9 cellular contexts compared by ENCODE assay signal in the genomic region with DNA sequence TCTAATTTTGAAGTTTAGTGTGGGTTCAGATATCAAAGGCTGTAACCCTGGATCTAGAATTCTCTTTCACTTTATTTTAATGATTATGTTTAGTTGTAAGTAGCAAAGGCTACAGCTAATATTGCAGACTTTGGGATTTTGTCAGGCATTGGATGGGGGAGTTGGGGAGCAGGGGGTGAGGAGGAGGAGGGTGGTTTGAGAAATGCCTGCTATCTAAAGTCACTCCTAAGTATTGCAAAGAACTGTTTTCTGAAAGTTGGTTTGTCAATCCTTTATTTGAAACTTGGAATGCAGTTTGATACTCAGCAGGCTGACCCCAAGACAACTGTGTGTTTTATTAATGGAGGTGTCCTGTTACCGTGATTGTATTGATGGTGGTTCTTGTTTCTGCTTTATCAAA. TPM values are rescaled to one million over a fixed set of nuclear protein-coding genes. Genes with fewer than 3 reads are reported as not detected.
DNase-seq lines count a peak whose midpoint lies in the region.
"Had no signal": no experiment of that assay in that cellular context is flagged by ENCODE, and none has a peak within 500 bp of the region (broad histone marks: within the 10 kb centered on the region; RNA-seq: fewer than 3 reads in every experiment).

No MANE protein-coding gene starts in this region.

- no peak overlapping the region for H3K27ac Mint-ChIP-seq in activated T-cell treated with anti-CD3 and anti-CD28 coated beads, Interleukin-2, amount 50 U/mL, for 24 hours
- H3K27ac Mint-ChIP-seq in activated T-helper 1 cell treated with anti-CD3 and anti-CD28 coated beads, Interleukin-12 subunit alpha, Interleukin-12 subunit beta, Interleukin-2, Interleukin-4 antibody, amounts not matched to agents 30 ng/mL and 10 ng/mL and 1 ng/mL, durations not matched to agents 14 hours and 24 hours and 36 hours: peak overlapping the region; percentile 93

- H3K4me1 ChIP-seq in iPS-20b (ENCODE audit: insufficient read depth, low read length) (peaks cover 32% of the 10 kb centered on the region), stomach smooth muscle (ENCODE audit: control insufficient read depth, insufficient read depth, low read length) (peaks cover 3% of the 10 kb centered on the region)

- H3K4me3 ChIP-seq in iPS-20b (ENCODE audit: low read length): peak overlapping the region; percentile 86
- peak overlapping the region; percentile 78 to 92 for H3K4me3 ChIP-seq in stomach smooth muscle (ENCODE audit: low read length in 2 of 2)

- DNase-seq in activated T-cell treated with anti-CD3 and anti-CD28 coated beads, Interleukin-2, amount 50 U/mL, for 24 hours: no peak
- no peak for DNase-seq in activated T-cell treated with anti-CD3 and anti-CD28 coated beads for 4 hours
- no peak for DNase-seq in activated T-helper 1 cell treated with anti-CD3 and anti-CD28 coated beads, Interleukin-12 subunit alpha, Interleukin-12 subunit beta, Interleukin-2, Interleukin-4 antibody, amounts not matched to agents 30 ng/mL and 10 ng/mL and 1 ng/mL, durations not matched to agents 14 hours and 24 hours and 36 hours (ENCODE audit: low spot score)
- DNase-seq in HT-29 (ENCODE audit: low spot score): no peak
- no peak for DNase-seq in ureter (ENCODE audit: low spot score)
- no peak for DNase-seq in NCI-H748 treated with DMSO at 0.1 percent for 48 hours (lab: John Stamatoyannopoulos, UW)
- DNase-seq: NCI-H1092 treated with DMSO at 0.1 percent for 48 hours had no signal

- H3K27me3 Mint-ChIP-seq in activated T-cell treated with anti-CD3 and anti-CD28 coated beads, Interleukin-2, amount 50 U/mL, for 24 hours: no peaks in the 10 kb centered on the region
- H3K27me3 Mint-ChIP-seq in activated T-helper 1 cell treated with anti-CD3 and anti-CD28 coated beads, Interleukin-12 subunit alpha, Interleukin-12 subunit beta, Interleukin-2, Interleukin-4 antibody, amounts not matched to agents 30 ng/mL and 10 ng/mL and 1 ng/mL, durations not matched to agents 14 hours and 24 hours and 36 hours (ENCODE audit: insufficient read depth): no peaks in the 10 kb centered on the region

- H3K36me3 ChIP-seq in iPS-20b (ENCODE audit: insufficient read depth, low read depth, low read length) (peaks cover 11% of the 10 kb centered on the region), stomach smooth muscle (ENCODE audit: control insufficient read depth in 2 of 2, insufficient read depth in 2 of 2, low read length in 2 of 2) (peaks cover 0 to 2% of the 10 kb centered on the region in 2 donors)

- intact Hi-C loops in activated T-helper 1 cell treated with anti-CD3 and anti-CD28 coated beads, Interleukin-12 subunit alpha, Interleukin-12 subunit beta, Interleukin-2, Interleukin-4 antibody, amounts not matched to agents 30 ng/mL and 10 ng/mL and 1 ng/mL, durations not matched to agents 14 hours and 24 hours and 36 hours (cut with micrococcal nuclease): loop anchor here (1.0 to 10.0 kb wide), 8 partner anchors 27 to 1421 kb away; a partner anchor contains a TSS

- H3K27me3 ChIP-seq in iPS-20b (ENCODE audit: insufficient read depth, low read length): no peaks in the 10 kb centered on the region
- no peaks in the 10 kb centered on the region for H3K27me3 ChIP-seq in stomach smooth muscle (ENCODE audit: control insufficient read depth in 1 of 2, insufficient read depth in 2 of 2, low read length in 2 of 2)

- H3K9me3 ChIP-seq in iPS-20b (ENCODE audit: insufficient read depth, low read depth, low read length) (no peaks in the 10 kb centered on the region), stomach smooth muscle (ENCODE audit: control insufficient read depth in 2 of 2, low read length in 2 of 2) (no peaks in the 10 kb centered on the region)

- peak overlapping the region; percentile 78; the same call in 1 of the 2 replicates for H3K9ac ChIP-seq in iPS-20b (ENCODE audit: low read depth, low read length)
- H3K9ac ChIP-seq in stomach smooth muscle (ENCODE audit: low read length in 2 of 2): peak overlapping the region in 1 of 2 donors; percentile 87

- H3K36me3 Mint-ChIP-seq in activated T-cell treated with anti-CD3 and anti-CD28 coated beads, Interleukin-2, amount 50 U/mL, for 24 hours (ENCODE audit: low read depth): peaks cover 34% of the 10 kb centered on the region
- H3K36me3 Mint-ChIP-seq in activated T-helper 1 cell treated with anti-CD3 and anti-CD28 coated beads, Interleukin-12 subunit alpha, Interleukin-12 subunit beta, Interleukin-2, Interleukin-4 antibody, amounts not matched to agents 30 ng/mL and 10 ng/mL and 1 ng/mL, durations not matched to agents 14 hours and 24 hours and 36 hours (ENCODE audit: low read depth): peaks cover 11% of the 10 kb centered on the region

- H3K27ac ChIP-seq in iPS-20b (ENCODE audit: low read length) (no peak overlapping the region), stomach smooth muscle (ENCODE audit: low read length) (no peak overlapping the region)

- no peaks in the 10 kb centered on the region for H3K9me3 Mint-ChIP-seq in activated T-cell treated with anti-CD3 and anti-CD28 coated beads, Interleukin-2, amount 50 U/mL, for 24 hours
- H3K9me3 Mint-ChIP-seq in activated T-helper 1 cell treated with anti-CD3 and anti-CD28 coated beads, Interleukin-12 subunit alpha, Interleukin-12 subunit beta, Interleukin-2, Interleukin-4 antibody, amounts not matched to agents 30 ng/mL and 10 ng/mL and 1 ng/mL, durations not matched to agents 14 hours and 24 hours and 36 hours: no peaks in the 10 kb centered on the region

- H3K4me3 Mint-ChIP-seq in activated T-cell treated with anti-CD3 and anti-CD28 coated beads, Interleukin-2, amount 50 U/mL, for 24 hours: peak overlapping the region; percentile 93
- H3K4me3 Mint-ChIP-seq in activated T-helper 1 cell treated with anti-CD3 and anti-CD28 coated beads, Interleukin-12 subunit alpha, Interleukin-12 subunit beta, Interleukin-2, Interleukin-4 antibody, amounts not matched to agents 30 ng/mL and 10 ng/mL and 1 ng/mL, durations not matched to agents 14 hours and 24 hours and 36 hours: peak overlapping the region; percentile 95

- H3K4me1 Mint-ChIP-seq in activated T-cell treated with anti-CD3 and anti-CD28 coated beads, Interleukin-2, amount 50 U/mL, for 24 hours (ENCODE audit: low read depth): peaks cover 35% of the 10 kb centered on the region
- peaks cover 43% of the 10 kb centered on the region for H3K4me1 Mint-ChIP-seq in activated T-helper 1 cell treated with anti-CD3 and anti-CD28 coated beads, Interleukin-12 subunit alpha, Interleukin-12 subunit beta, Interleukin-2, Interleukin-4 antibody, amounts not matched to agents 30 ng/mL and 10 ng/mL and 1 ng/mL, durations not matched to agents 14 hours and 24 hours and 36 hours (ENCODE audit: low read depth)

RNA-seq across cellular contexts. Expression of a gene that starts 1.2 kb away (rescaled TPM):
- total RNA-seq in activated T-helper 1 cell treated with anti-CD3 and anti-CD28 coated beads, Interleukin-12 subunit alpha, Interleukin-12 subunit beta, Interleukin-2, Interleukin-4 antibody, amounts not matched to agents 30 ng/mL and 10 ng/mL and 1 ng/mL, durations not matched to agents 14 hours and 24 hours and 36 hours: 24.5 and 26.8 TPM in 2 replicates
- total RNA-seq in HT-29 (2014; rRNA removed; shearing (Covaris generic)): 15.0 and 15.2 TPM in 2 replicates
- total RNA-seq in ureter: 49.0 TPM
